In the genomic region with DNA sequence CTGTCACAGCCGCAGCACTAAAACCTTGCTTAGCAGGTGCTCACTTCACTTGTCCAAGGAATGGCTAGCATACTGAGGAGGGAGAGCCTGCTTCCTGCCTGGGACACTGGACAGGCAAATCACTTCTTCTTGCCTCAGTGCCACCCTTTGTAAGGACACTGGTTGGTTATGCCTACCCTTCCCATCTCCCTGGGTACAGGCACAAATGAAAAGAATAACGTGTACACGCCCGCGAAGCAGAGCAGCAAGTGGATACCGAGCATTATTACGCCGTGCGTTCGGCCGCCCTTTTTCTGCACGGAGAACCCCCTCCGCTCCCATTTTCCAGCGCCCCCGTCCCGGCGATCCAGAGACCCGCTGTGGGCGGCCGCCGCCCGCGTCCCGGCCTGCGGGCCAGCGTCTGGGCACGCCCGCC, we compare ENCODE assay signal across 8 cellular contexts. TPM values are rescaled to one million over a fixed set of nuclear protein-coding genes. Genes with fewer than 3 reads are reported as not detected.
DNase-seq lines count a peak whose midpoint lies in the region; ATAC-seq and TF ChIP-seq lines count a peak whose summit lies in the region.

No MANE protein-coding gene starts in this region.

- peak; percentile 50 for DNase-seq in WERI-Rb-1
- peak; percentile 33 for DNase-seq in fibroblast of the aortic adventitia (ENCODE audit: low read depth)
- DNase-seq in occipital lobe (lab: John Stamatoyannopoulos, UW), result peak; percentile 56
- no peak for DNase-seq in SHP77 treated with DMSO at 0.1 percent for 48 hours (lab: John Stamatoyannopoulos, UW)
- DNase-seq in activated CD4-positive, CD25-positive, alpha-beta regulatory T cell (lab: John Stamatoyannopoulos, UW), result no peak

- no peaks in the 10 kb centered on the region for H3K27me3 ChIP-seq in WERI-Rb-1 (ENCODE audit: insufficient read depth, low read depth, severe bottlenecking)

- H3K4me1 ChIP-seq in ES-I3 (ENCODE audit: insufficient read depth, low read length), result peaks cover 31% of the 10 kb centered on the region

- H3K4me3 ChIP-seq in WERI-Rb-1 (ENCODE audit: low read depth, low read length), result peak overlapping the region; percentile 92
- H3K4me3 ChIP-seq in fibroblast of the aortic adventitia (ENCODE audit: low read depth, low read length), result peak overlapping the region; percentile 82

- ATAC-seq in GM19463 (IDR thresholded peaks at IDR 0.05; ENCODE audit: unreplicated experiment) (peak; percentile 23), HG03442 (IDR thresholded peaks at IDR 0.05; ENCODE audit: unreplicated experiment) (peak; percentile 25)

- H3K36me3 ChIP-seq in ES-I3 (ENCODE audit: insufficient read depth, low read length), result no peaks in the 10 kb centered on the region
- H3K36me3 ChIP-seq in WERI-Rb-1, result no peaks in the 10 kb centered on the region

- no peak for TF ChIP-seq CTCF in WERI-Rb-1 (IDR thresholded peaks at IDR 0.05; ENCODE audit: low read depth, low read length)
- no peak for TF ChIP-seq CTCF in fibroblast of the aortic adventitia (IDR thresholded peaks at IDR 0.05; ENCODE audit: insufficient read depth, low read length)

- peak overlapping the region; percentile 34; the same call in 1 of the 2 replicates for H3K27ac ChIP-seq in WERI-Rb-1

- peak overlapping the region; percentile 42 for H3K9ac ChIP-seq in ES-I3 (ENCODE audit: low read depth, low read length)

- H3K9me3 ChIP-seq in ES-I3 (ENCODE audit: control insufficient read depth, insufficient read depth, low read length), result no peaks in the 10 kb centered on the region
- H3K9me3 ChIP-seq in WERI-Rb-1 (ENCODE audit: severe bottlenecking), result no peaks in the 10 kb centered on the region

RNA-seq across cellular contexts. Expression of a gene that starts 0.3 kb away (rescaled TPM):
- total RNA-seq in fibroblast of the aortic adventitia (ENCODE audit: low replicate concordance), result 14.8 and 43.6 TPM in 2 replicates
- total RNA-seq in occipital lobe, result 62.5 TPM

Comparison
In these comparisons a context has a peak if more than half of its experiments do, and no peak if none do; other contexts are left out.
1. DNase-seq: peak in WERI-Rb-1 (single experiment), fibroblast of the aortic adventitia (single experiment) and occipital lobe (single experiment); none in SHP77 treated with DMSO at 0.1 percent for 48 hours (single experiment) and activated CD4-positive, CD25-positive, alpha-beta regulatory T cell (0 of 4).